Comparison of ENCODE assay signal across 8 cellular contexts in genomic region chr3:46909535-46910161, GRCh38. TPM values are rescaled to one million over a fixed set of nuclear protein-coding genes. Genes with fewer than 3 reads are reported as not detected.
DNase-seq lines count a peak whose midpoint lies in the region; ATAC-seq, FAIRE-seq and TF ChIP-seq lines count a peak whose summit lies in the region.

No MANE protein-coding gene starts in this region.

- peak; percentile 86 to 88 for ATAC-seq in activated T-cell treated with anti-CD3 and anti-CD28 coated beads, Interleukin-2, amount 50 U/mL, for 4 hours
- ATAC-seq in HG02588 (IDR thresholded peaks at IDR 0.05; ENCODE audit: unreplicated experiment), result no peak

- H3K27ac Mint-ChIP-seq in IgD-negative memory B cell (peak overlapping the region in 2 of 3 donors; percentile 29 to 46), neural crest cell (ENCODE audit: unreplicated experiment) (no peak overlapping the region)

- H3K4me3 ChIP-seq in GM12865 (ENCODE audit: low read depth, low read length) (no peak overlapping the region), fibroblast of mammary gland (ENCODE audit: control insufficient read depth, low read depth, low read length) (no peak overlapping the region)

- H3K27me3 Mint-ChIP-seq in IgD-negative memory B cell (no peaks in the 10 kb centered on the region), neural crest cell (ENCODE audit: low read depth) (no peaks in the 10 kb centered on the region)
- H3K27me3 Mint-ChIP-seq in activated T-cell treated with anti-CD3 and anti-CD28 coated beads, Interleukin-2, amount 50 U/mL, for 4 hours (ENCODE audit: low read depth), result no peaks in the 10 kb centered on the region

- no peak for FAIRE-seq in RCC 7860 (lab: Jason Lieb, UNC)

- TF ChIP-seq CTCF in GM12865 (IDR thresholded peaks at IDR 0.05; ENCODE audit: insufficient read depth, low read depth, low read length, missing control alignments) (peak; percentile 80), fibroblast of mammary gland (conservative IDR thresholded peaks at IDR 0.05; ENCODE audit: control insufficient read depth, insufficient read depth, low read depth, low read length) (peak; percentile 81), neural crest cell (conservative IDR thresholded peaks at IDR 0.05) (peak; percentile 88)

- H3K4me1 Mint-ChIP-seq in IgD-negative memory B cell, result peaks cover 0 to 5% (median 4%) of the 10 kb centered on the region in 3 donors
- H3K4me1 Mint-ChIP-seq in activated T-cell treated with anti-CD3 and anti-CD28 coated beads, Interleukin-2, amount 50 U/mL, for 4 hours (ENCODE audit: low read depth), result peaks cover 19% of the 10 kb centered on the region
- H3K4me1 Mint-ChIP-seq in neural crest cell, result peaks cover 6% of the 10 kb centered on the region

- H3K4me3 Mint-ChIP-seq in IgD-negative memory B cell (peak overlapping the region in 2 of 4 donors; percentile 16 to 69), neural crest cell (peak overlapping the region; percentile 15)
- no peak overlapping the region for H3K4me3 Mint-ChIP-seq in activated T-cell treated with anti-CD3 and anti-CD28 coated beads, Interleukin-2, amount 50 U/mL, for 4 hours

- H3K36me3 Mint-ChIP-seq in IgD-negative memory B cell (no peaks in the 10 kb centered on the region), neural crest cell (ENCODE audit: low read depth) (peaks cover 6% of the 10 kb centered on the region)
- peaks cover 2% of the 10 kb centered on the region for H3K36me3 Mint-ChIP-seq in activated T-cell treated with anti-CD3 and anti-CD28 coated beads, Interleukin-2, amount 50 U/mL, for 4 hours (ENCODE audit: insufficient read depth)

- H3K9me3 Mint-ChIP-seq in IgD-negative memory B cell (no peaks in the 10 kb centered on the region), neural crest cell (no peaks in the 10 kb centered on the region)
- H3K9me3 Mint-ChIP-seq in activated T-cell treated with anti-CD3 and anti-CD28 coated beads, Interleukin-2, amount 50 U/mL, for 4 hours, result no peaks in the 10 kb centered on the region

- DNase-seq in GM12865 (ENCODE audit: low read depth) (peak; percentile 80), RCC 7860 (ENCODE audit: low spot score) (peak; percentile 57), fibroblast of mammary gland (ENCODE audit: low read depth) (peak; percentile 88), neural crest cell (ENCODE audit: low read depth, low spot score) (peak; percentile 88)
- peak; percentile 75 for DNase-seq in activated T-cell treated with anti-CD3 and anti-CD28 coated beads, Interleukin-2, amount 50 U/mL, for 4 hours
- DNase-seq in stimulated activated naive CD4-positive, alpha-beta T cell (lab: John Stamatoyannopoulos, UW), result peak; percentile 38 to 67 (median 56)

RNA-seq across cellular contexts. Expression of gene PTH1R, which starts 32.1 kb away (rescaled TPM):
- not detected for polyA plus RNA-seq in IgD-negative memory B cell
- not detected for total RNA-seq in activated T-cell treated with anti-CD3 and anti-CD28 coated beads, Interleukin-2, amount 50 U/mL, for 4 hours
- 0.14 and 0.34 TPM in 2 replicates for total RNA-seq in neural crest cell

RNA-seq across cellular contexts. Expression of gene MYL3, which starts 46.4 kb away (rescaled TPM):
- polyA plus RNA-seq in IgD-negative memory B cell, result not detected
- not detected for total RNA-seq in activated T-cell treated with anti-CD3 and anti-CD28 coated beads, Interleukin-2, amount 50 U/mL, for 4 hours
- not detected in 2 replicates for total RNA-seq in neural crest cell
